ENCODE assay signal across 9 cellular contexts in genomic region chr10:11631890-11632587, GRCh38. TPM values are rescaled to one million over a fixed set of nuclear protein-coding genes. Genes with fewer than 3 reads are reported as not detected.
DNase-seq lines count a peak whose midpoint lies in the region; ATAC-seq and TF ChIP-seq lines count a peak whose summit lies in the region.
"Had no signal": no experiment of that assay in that cellular context is flagged by ENCODE, and none has a peak within 500 bp of the region (broad histone marks: within the 10 kb centered on the region; RNA-seq: fewer than 3 reads in every experiment).

No MANE protein-coding gene starts in this region.

- peak overlapping the region in 2 of 7 donors; percentile 27 to 38 for H3K27ac Mint-ChIP-seq in CD14-positive monocyte
- H3K27ac Mint-ChIP-seq in activated CD4-positive, alpha-beta memory T cell treated with anti-CD3 and anti-CD28 coated beads for 36 hours, result no peak overlapping the region

- no peak for TF ChIP-seq CTCF in CD14-positive monocyte (IDR thresholded peaks at IDR 0.05)

- H3K9me3 Mint-ChIP-seq in CD14-positive monocyte, result peaks cover 0 to 2% (median 0%) of the 10 kb centered on the region in 7 donors
- no peaks in the 10 kb centered on the region for H3K9me3 Mint-ChIP-seq in activated CD4-positive, alpha-beta memory T cell treated with anti-CD3 and anti-CD28 coated beads for 36 hours

- DNase-seq in CD14-positive monocyte (ENCODE audit: low spot score) (no peak), DMS 273 treated with DMSO at 0.1 percent for 48 hours (lab: John Stamatoyannopoulos, UW) (no peak), NCI-H82 (lab: John Stamatoyannopoulos, UW) (no peak), COLO668 (lab: John Stamatoyannopoulos, UW; ENCODE audit: unreplicated experiment) (no peak)
- peak; percentile 58 for DNase-seq in activated CD4-positive, alpha-beta memory T cell treated with anti-CD3 and anti-CD28 coated beads for 36 hours
- no peak for DNase-seq in stimulated activated naive CD4-positive, alpha-beta T cell treated with Interleukin-2 at 50 U/mL for 16 hours (lab: John Stamatoyannopoulos, UW)

- POLR2A ChIA-PET in activated CD4-positive, alpha-beta memory T cell treated with anti-CD3 and anti-CD28 coated beads for 36 hours (lab: Charles Lee), result interaction anchor here (0.7 to 1.3 kb wide), 2 partner anchors 53 to 80 kb away, joined by 3 to 5 read pairs; no protein-coding TSS in a partner anchor

- peaks cover 12% of the 10 kb centered on the region for H3K4me1 Mint-ChIP-seq in CD14-positive monocyte
- peaks cover 12% of the 10 kb centered on the region for H3K4me1 Mint-ChIP-seq in activated CD4-positive, alpha-beta memory T cell treated with anti-CD3 and anti-CD28 coated beads for 36 hours (ENCODE audit: low read depth)

- ATAC-seq in GM19324 (IDR thresholded peaks at IDR 0.05; ENCODE audit: low FRiP score, unreplicated experiment) (peak; percentile 94), HG03097 (IDR thresholded peaks at IDR 0.05; ENCODE audit: low FRiP score, unreplicated experiment) (peak; percentile 92)

- H3K4me3 Mint-ChIP-seq in CD14-positive monocyte, result peak overlapping the region; percentile 48 to 63
- no peak overlapping the region for H3K4me3 Mint-ChIP-seq in activated CD4-positive, alpha-beta memory T cell treated with anti-CD3 and anti-CD28 coated beads for 36 hours
- H3K4me3 Mint-ChIP-seq: neural crest cell had no signal

- peaks cover 2 to 6% (median 3%) of the 10 kb centered on the region in 3 donors for H3K27me3 Mint-ChIP-seq in CD14-positive monocyte (ENCODE audit: low read depth in 3 of 3)
- H3K27me3 Mint-ChIP-seq in activated CD4-positive, alpha-beta memory T cell treated with anti-CD3 and anti-CD28 coated beads for 36 hours, result peaks cover 12% of the 10 kb centered on the region

- intact Hi-C loops in CD14-positive monocyte (cut with micrococcal nuclease), result no loop called here
- intact Hi-C loops in activated CD4-positive, alpha-beta memory T cell treated with anti-CD3 and anti-CD28 coated beads for 36 hours (cut with micrococcal nuclease), result loop anchor here (1.0 to 2.0 kb wide), 3 partner anchors 29 to 116 kb away; no protein-coding TSS in a partner anchor

- CTCF ChIA-PET in activated CD4-positive, alpha-beta memory T cell treated with anti-CD3 and anti-CD28 coated beads for 36 hours (lab: Charles Lee), result interaction anchor here (1.3 kb wide), 1 partner anchor 126 kb away, joined by 3 read pairs; no protein-coding TSS in a partner anchor

- peaks cover 0 to 2% of the 10 kb centered on the region in 2 donors for H3K36me3 Mint-ChIP-seq in CD14-positive monocyte
- H3K36me3 Mint-ChIP-seq in activated CD4-positive, alpha-beta memory T cell treated with anti-CD3 and anti-CD28 coated beads for 36 hours, result no peaks in the 10 kb centered on the region

RNA-seq across cellular contexts. Expression of gene USP6NL, which starts 20.6 kb away (rescaled TPM):
- polyA plus RNA-seq in CD14-positive monocyte, result 1 to 10 TPM; 6.7 to 7.7 TPM
- 1 to 10 TPM; 3.2 to 3.4 TPM for total RNA-seq in activated CD4-positive, alpha-beta memory T cell treated with anti-CD3 and anti-CD28 coated beads for 36 hours
